21 cellular contexts compared by ENCODE assay signal in the genomic region with DNA sequence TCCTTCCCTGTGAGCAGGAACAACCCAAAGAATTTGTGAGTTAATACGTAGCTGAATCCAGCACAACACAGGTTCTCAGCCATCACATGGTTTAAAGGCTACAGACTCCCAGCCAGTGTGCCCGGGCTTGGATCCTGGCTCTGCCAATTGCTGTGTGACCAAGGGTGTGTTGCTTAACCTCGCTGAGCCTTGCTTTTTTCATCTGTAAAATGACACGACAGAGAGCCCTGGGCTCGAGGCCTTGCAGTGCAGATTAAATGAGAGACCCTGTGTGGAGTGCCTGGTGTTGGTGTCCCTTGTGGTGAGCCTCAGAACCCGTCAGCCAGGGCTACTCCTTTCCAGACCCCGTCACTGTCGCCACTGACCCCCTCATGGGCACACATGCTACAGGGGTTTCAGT. TPM values are rescaled to one million over a fixed set of nuclear protein-coding genes. Genes with fewer than 3 reads are reported as not detected.
"Had no signal": no experiment of that assay in that cellular context is flagged by ENCODE, and none has a peak within 500 bp of the region (broad histone marks: within the 10 kb centered on the region; RNA-seq: fewer than 3 reads in every experiment).

No MANE protein-coding gene starts in this region.

- H3K4me1 ChIP-seq: testis had no signal

- H3K4me2 ChIP-seq: hepatocyte had no signal

- H3K27me3 ChIP-seq: hepatocyte, right atrium auricular region, testis, tibial nerve had no signal

- H3K9me3 ChIP-seq: right atrium auricular region, testis, tibial nerve had no signal

- ATAC-seq: left colon; left ventricle myocardium superior; naive thymus-derived CD4-positive, alpha-beta T cell; stimulated activated naive B cell treated with anti-CD40 and anti-IgM and Interleukin-4, amounts not matched to agents 10 μg/mL and 1 μg/mL and 100 μg/mL, for 72 hours; stimulated activated naive CD8-positive, alpha-beta T cell treated with anti-CD3 and anti-CD28 coated beads, Interleukin-15, amount 100 ng/mL, for 72 hours had no signal

- H3K36me3 ChIP-seq: right atrium auricular region, tibial nerve had no signal

- H3K9me3 Mint-ChIP-seq: endodermal cell; nephron progenitor cell; stimulated activated naive CD8-positive, alpha-beta T cell treated with anti-CD3 and anti-CD28 coated beads, Interleukin-15, amount 100 ng/mL, for 72 hours had no signal

- H3K4me3 Mint-ChIP-seq: endodermal cell; naive thymus-derived CD4-positive, alpha-beta T cell; nephron progenitor cell; stimulated activated naive B cell treated with anti-CD40 and anti-IgM and Interleukin-4, amounts not matched to agents 10 μg/mL and 1 μg/mL and 100 μg/mL, for 72 hours; stimulated activated naive CD8-positive, alpha-beta T cell treated with anti-CD3 and anti-CD28 coated beads, Interleukin-15, amount 100 ng/mL, for 72 hours had no signal

- H3K27ac ChIP-seq: coronary artery, hepatocyte, right atrium auricular region, testis, tibial nerve had no signal

- H3K27ac Mint-ChIP-seq: nephron progenitor cell; stimulated activated naive B cell treated with anti-CD40 and anti-IgM and Interleukin-4, amounts not matched to agents 10 μg/mL and 1 μg/mL and 100 μg/mL, for 72 hours; stimulated activated naive CD8-positive, alpha-beta T cell treated with anti-CD3 and anti-CD28 coated beads, Interleukin-15, amount 100 ng/mL, for 72 hours had no signal

- H3K4me3 ChIP-seq: coronary artery, hepatocyte, lung, right atrium auricular region, testis, tibial nerve had no signal

- H2AFZ ChIP-seq: hepatocyte had no signal

- DNase-seq: cerebellar nuclear complex; effector CD4-positive, alpha-beta T cell; endodermal cell; foreskin melanocyte; left colon; left ventricle myocardium superior; mesendoderm; naive thymus-derived CD4-positive, alpha-beta T cell; nephron progenitor cell; stimulated activated CD4-positive, alpha-beta T cell treated with anti-CD3 and anti-CD28 coated beads, Interleukin-4, amount 100 ng/mL, for 24 hours; stimulated activated naive B cell treated with anti-CD40 and anti-IgM and Interleukin-4, amounts not matched to agents 10 μg/mL and 1 μg/mL and 100 μg/mL, for 72 hours; stimulated activated naive CD8-positive, alpha-beta T cell treated with anti-CD3 and anti-CD28 coated beads, Interleukin-15, amount 100 ng/mL, for 72 hours; testis had no signal

- H3K79me2 ChIP-seq: hepatocyte had no signal

RNA-seq across cellular contexts. Expression of gene CLDN14, which starts 55.3 kb away (rescaled TPM):
- total RNA-seq: endodermal cell; left ventricle myocardium superior; naive thymus-derived CD4-positive, alpha-beta T cell; omental fat pad; right atrium auricular region; subcutaneous adipose tissue; ureter had no signal
- polyA plus RNA-seq: naive thymus-derived CD4-positive, alpha-beta T cell had no signal
